ENCODE assay signal across 26 cellular contexts in genomic region chr15:47437492-47437891, GRCh38.
DNase-seq lines count a peak whose midpoint lies in the region; ATAC-seq and TF ChIP-seq lines count a peak whose summit lies in the region.
"Had no signal": no experiment of that assay in that cellular context is flagged by ENCODE, and none has a peak within 500 bp of the region (broad histone marks: within the 10 kb centered on the region; RNA-seq: fewer than 3 reads in every experiment).

No MANE protein-coding gene starts in this region.

- H2AFZ ChIP-seq in IMR-90 (replicated peaks; ENCODE audit: low read length, poor library complexity): no peak overlapping the region

- H3K4me1 ChIP-seq in IMR-90 (ENCODE audit: control insufficient read depth, insufficient read depth, low read length): peaks cover 20% of the 10 kb centered on the region
- H3K4me1 ChIP-seq in mesendoderm (ENCODE audit: control insufficient read depth, low read depth, low read length): no peaks in the 10 kb centered on the region

- H3K14ac ChIP-seq in IMR-90 (replicated peaks; ENCODE audit: low read depth, low read length): peak overlapping the region; percentile 17; the same call in 1 of the 2 replicates

- H2BK5ac ChIP-seq in IMR-90 (ENCODE audit: low read depth, low read length, poor library complexity, severe bottlenecking): peak overlapping the region; percentile 64
- H2BK5ac ChIP-seq in mesendoderm (ENCODE audit: low read length): no peak overlapping the region

- dilution Hi-C loops in IMR-90 (cut with HindIII; ENCODE audit: low sequenced_read_pairs, unreplicated experiment): no loop called here

- no peak overlapping the region for H3K27ac Mint-ChIP-seq in stimulated activated naive B cell treated with anti-CD40 and anti-IgM and Interleukin-4, amounts not matched to agents 10 μg/mL and 1 μg/mL and 100 μg/mL, for 72 hours
- H3K27ac Mint-ChIP-seq: CD4-positive, alpha-beta memory T cell had no signal

- H3K27ac ChIP-seq in IMR-90 (ENCODE audit: insufficient read depth, low read length) (no peak overlapping the region), mesendoderm (ENCODE audit: low read depth, low read length) (no peak overlapping the region)
- H3K27ac ChIP-seq: HL-60, SK-N-MC had no signal

- no peak overlapping the region for H3K4me3 Mint-ChIP-seq in stimulated activated naive B cell treated with anti-CD40 and anti-IgM and Interleukin-4, amounts not matched to agents 10 μg/mL and 1 μg/mL and 100 μg/mL, for 72 hours
- H3K4me3 Mint-ChIP-seq: CD4-positive, alpha-beta memory T cell had no signal

- peak overlapping the region; percentile 30; the same call in 1 of the 2 replicates for H4K5ac ChIP-seq in IMR-90 (ENCODE audit: low read depth, low read length)
- no peak overlapping the region for H4K5ac ChIP-seq in mesendoderm (ENCODE audit: low read length)

- H2AK9ac ChIP-seq in IMR-90 (replicated peaks; ENCODE audit: low read depth, low read length, poor library complexity): no peak overlapping the region

- H3K36me3 Mint-ChIP-seq in stimulated activated naive B cell treated with anti-CD40 and anti-IgM and Interleukin-4, amounts not matched to agents 10 μg/mL and 1 μg/mL and 100 μg/mL, for 72 hours: no peaks in the 10 kb centered on the region
- H3K36me3 Mint-ChIP-seq: CD4-positive, alpha-beta memory T cell had no signal

- H2BK15ac ChIP-seq in IMR-90 (ENCODE audit: low read depth, low read length) (peak overlapping the region; percentile 33; the same call in 1 of the 3 replicates), mesendoderm (replicated peaks; ENCODE audit: low read depth) (no peak overlapping the region)

- DNase-seq in IMR-90 (no peak), NCI-H146 treated with DMSO at 0.1 percent for 48 hours (lab: John Stamatoyannopoulos, UW; ENCODE audit: unreplicated experiment) (peak; percentile 6), epithelial cell of esophagus (ENCODE audit: low read depth) (peak; percentile 79), mesendoderm (peak; percentile 45), HK-2 (ENCODE audit: unreplicated experiment) (no peak), retina (no peak)
- no peak for DNase-seq in stimulated activated naive B cell treated with anti-CD40 and anti-IgM and Interleukin-4, amounts not matched to agents 10 μg/mL and 1 μg/mL and 100 μg/mL, for 72 hours
- DNase-seq: C1 segment of cervical spinal cord; CD4-positive, alpha-beta memory T cell; COR-L47; DMS79 treated with DMSO at 0.1 percent for 48 hours; GF-D8; Karpas-422; NCI-H1092 treated with DMSO at 0.1 percent for 48 hours; NCI-H1436; NCI-H2029 treated with DMSO at 0.1 percent for 48 hours; NCI-H2171; NCI-H226; NCI-H510A; NCI-H748 treated with DMSO at 0.1 percent for 48 hours; NK-92 treated with Interleukin-12 subunit alpha and Interleukin-12 subunit beta, amount 100 ng/mL, for 24 hours; SIG-M5 had no signal

- in situ Hi-C loops in IMR-90 (cut with MboI; ENCODE audit: low sequenced_read_pairs): no loop called here

- peaks cover 3% of the 10 kb centered on the region; the same call in 1 of the 2 replicates for H3K9me1 ChIP-seq in IMR-90 (ENCODE audit: insufficient read depth, low read length)

- no peaks in the 10 kb centered on the region for H3K9me3 ChIP-seq in IMR-90 (ENCODE audit: control insufficient read depth, insufficient read depth, low read length)

- no peak for TF ChIP-seq CTCF in IMR-90 (conservative IDR thresholded peaks at IDR 0.05; ENCODE audit: low read depth, low read length)
- TF ChIP-seq CTCF in epithelial cell of esophagus (IDR thresholded peaks at IDR 0.05; ENCODE audit: insufficient read depth, low read depth, low read length, missing control alignments): no peak

- intact Hi-C loops in IMR-90 (cut with micrococcal nuclease): loop anchor here (5.0 kb wide), 1 partner anchor 280 kb away; the partner anchor contains the start of gene SEMA6D

- peaks cover 0 to 5% of the 10 kb centered on the region in 2 donors for H3K9me3 Mint-ChIP-seq in stimulated activated naive B cell treated with anti-CD40 and anti-IgM and Interleukin-4, amounts not matched to agents 10 μg/mL and 1 μg/mL and 100 μg/mL, for 72 hours

- BruUV-seq in IMR-90 (replicated peaks; lab: Mats Ljungman, UMichigan): no TSS peak

- H3K56ac ChIP-seq in IMR-90 (ENCODE audit: extremely low read depth, insufficient read depth, low read length): no peak overlapping the region
- no peak overlapping the region for H3K56ac ChIP-seq in mesendoderm (ENCODE audit: low read length)

- no peak for TF ChIP-seq POLR2A in IMR-90 (IDR thresholded peaks at IDR 0.05; ENCODE audit: low read depth, low read length)

- ATAC-seq in IMR-90 (ENCODE audit: low read depth): no peak
- ATAC-seq in stimulated activated naive B cell treated with anti-CD40 and anti-IgM and Interleukin-4, amounts not matched to agents 10 μg/mL and 1 μg/mL and 100 μg/mL, for 72 hours (replicated peaks): no peak
- ATAC-seq: HCT116, Panc1 had no signal

- no peaks in the 10 kb centered on the region for H3K27me3 Mint-ChIP-seq in stimulated activated naive B cell treated with anti-CD40 and anti-IgM and Interleukin-4, amounts not matched to agents 10 μg/mL and 1 μg/mL and 100 μg/mL, for 72 hours
- H3K27me3 Mint-ChIP-seq: CD4-positive, alpha-beta memory T cell had no signal

- CTCF ChIA-PET in IMR-90 (lab: Yijun Ruan, JAX): no interaction called here

- POLR2A ChIA-PET in IMR-90 (lab: Charles Lee; ENCODE audit: unreplicated experiment): no interaction called here

- H3K79me2 ChIP-seq in mesendoderm (ENCODE audit: control insufficient read depth, insufficient read depth, low read length): no peaks in the 10 kb centered on the region

- H3K36me3 ChIP-seq in IMR-90 (ENCODE audit: control insufficient read depth, insufficient read depth, low read length) (no peaks in the 10 kb centered on the region), mesendoderm (ENCODE audit: control insufficient read depth, insufficient read depth, low read length) (no peaks in the 10 kb centered on the region)

- H3K4ac ChIP-seq in IMR-90 (ENCODE audit: low read depth, low read length) (peak overlapping the region; percentile 63; the same call in 1 of the 2 replicates), mesendoderm (ENCODE audit: low read depth, low read length) (no peak overlapping the region)

- H2BK20ac ChIP-seq in IMR-90 (ENCODE audit: low read depth, low read length): peak overlapping the region; percentile 90

- H2AK5ac ChIP-seq in IMR-90 (ENCODE audit: low read depth, low read length) (no peak overlapping the region; the same call in 1 of the 2 replicates), mesendoderm (ENCODE audit: low read length) (no peak overlapping the region)

- H4K8ac ChIP-seq in IMR-90 (ENCODE audit: low read depth in 2 of 2, low read length in 2 of 2): 0 out of 4 replicates have a peak overlapping the region, but pooled peaks of 1 of the 2 experiments have one; percentile 6
- no peak overlapping the region for H4K8ac ChIP-seq in mesendoderm (ENCODE audit: low read depth, low read length)

- H4K20me1 ChIP-seq in IMR-90 (ENCODE audit: insufficient read depth, low read length): no peaks in the 10 kb centered on the region

- H3K9ac ChIP-seq in IMR-90 (ENCODE audit: low read depth, low read length): no peak overlapping the region
- H3K9ac ChIP-seq in mesendoderm (ENCODE audit: low read length): no peak overlapping the region

- H3K4me1 Mint-ChIP-seq in stimulated activated naive B cell treated with anti-CD40 and anti-IgM and Interleukin-4, amounts not matched to agents 10 μg/mL and 1 μg/mL and 100 μg/mL, for 72 hours: no peaks in the 10 kb centered on the region
- H3K4me1 Mint-ChIP-seq: CD4-positive, alpha-beta memory T cell had no signal

- H3K27me3 ChIP-seq in IMR-90 (ENCODE audit: control insufficient read depth, insufficient read depth, low read length) (no peaks in the 10 kb centered on the region), mesendoderm (ENCODE audit: insufficient read depth, low read length, poor library complexity) (no peaks in the 10 kb centered on the region)

- no peak overlapping the region for H4K91ac ChIP-seq in IMR-90 (ENCODE audit: insufficient read depth, low read depth, low read length)

- H3K4me2 ChIP-seq in IMR-90 (ENCODE audit: low read depth, low read length) (no peak overlapping the region), mesendoderm (ENCODE audit: low read length) (no peak overlapping the region)

- H3K23ac ChIP-seq in IMR-90 (ENCODE audit: low read depth, low read length): no peak overlapping the region
- H3K23ac ChIP-seq in mesendoderm (ENCODE audit: low read length): no peak overlapping the region

- no peak for TF ChIP-seq RAD21 in IMR-90 (IDR thresholded peaks at IDR 0.05; ENCODE audit: low read length)

- H3K4me3 ChIP-seq in IMR-90 (ENCODE audit: insufficient read depth, low read depth, low read length): no peak overlapping the region
- H3K4me3 ChIP-seq in epithelial cell of esophagus (ENCODE audit: low read length): no peak overlapping the region
- H3K4me3 ChIP-seq in mesendoderm (ENCODE audit: low read length): no peak overlapping the region
- H3K4me3 ChIP-seq: SK-N-MC had no signal

- H3K18ac ChIP-seq in IMR-90 (ENCODE audit: low read depth, low read length) (peak overlapping the region; percentile 74; the same call in 1 of the 2 replicates), mesendoderm (ENCODE audit: low read length) (no peak overlapping the region)

- H2BK120ac ChIP-seq in IMR-90 (ENCODE audit: low read depth, low read length): peak overlapping the region; percentile 93
- no peak overlapping the region for H2BK120ac ChIP-seq in mesendoderm (ENCODE audit: low read depth, low read length)

- H3K79me1 ChIP-seq in IMR-90 (ENCODE audit: low read depth in 1 of 2, low read length in 2 of 2): peaks cover 0 to 3% of the 10 kb centered on the region in 2 experiments; a peak in 1 of 4 replicates
- no peaks in the 10 kb centered on the region for H3K79me1 ChIP-seq in mesendoderm (ENCODE audit: low read length)

TF ChIP-seq in IMR-90, 13 proteins besides CTCF, POLR2A, EP300 and RAD21 (continues in another document):
- no peak for TF ChIP-seq MXI1 (IDR thresholded peaks at IDR 0.05; ENCODE audit: borderline replicate concordance, low read depth, low read length)
- no peak for TF ChIP-seq MAFK (IDR thresholded peaks at IDR 0.05; ENCODE audit: low read depth, low read length)
- no peak for TF ChIP-seq MAZ (IDR thresholded peaks at IDR 0.05; ENCODE audit: borderline replicate concordance, low read depth, low read length)
- TF ChIP-seq FOS (IDR thresholded peaks at IDR 0.05; ENCODE audit: low read depth, low read length): no peak
- no peak for TF ChIP-seq CHD1 (IDR thresholded peaks at IDR 0.05; ENCODE audit: low read depth, low read length)
- TF ChIP-seq NFE2L2 (IDR thresholded peaks at IDR 0.05; ENCODE audit: low read depth, low read length): no peak
- no peak for TF ChIP-seq BHLHE40 (IDR thresholded peaks at IDR 0.05; ENCODE audit: low read depth, low read length)
- no peak for TF ChIP-seq RCOR1 (IDR thresholded peaks at IDR 0.05; ENCODE audit: insufficient replicate concordance, low read length)
- no peak for TF ChIP-seq SMC3 (IDR thresholded peaks at IDR 0.05; ENCODE audit: low read depth, low read length)

Comparison
In these comparisons a context has a peak if more than half of its experiments do, and no peak if none do; other contexts are left out.
1. DNase-seq: peak in NCI-H146 treated with DMSO at 0.1 percent for 48 hours (single experiment), epithelial cell of esophagus (single experiment) and mesendoderm (single experiment); none in IMR-90 (single experiment), HK-2 (single experiment), retina (single experiment) and stimulated activated naive B cell treated with anti-CD40 and anti-IgM and Interleukin-4, amounts not matched to agents 10 μg/mL and 1 μg/mL and 100 μg/mL, for 72 hours (single experiment).